ENCODE assay signal across 20 cellular contexts in the genomic region with DNA sequence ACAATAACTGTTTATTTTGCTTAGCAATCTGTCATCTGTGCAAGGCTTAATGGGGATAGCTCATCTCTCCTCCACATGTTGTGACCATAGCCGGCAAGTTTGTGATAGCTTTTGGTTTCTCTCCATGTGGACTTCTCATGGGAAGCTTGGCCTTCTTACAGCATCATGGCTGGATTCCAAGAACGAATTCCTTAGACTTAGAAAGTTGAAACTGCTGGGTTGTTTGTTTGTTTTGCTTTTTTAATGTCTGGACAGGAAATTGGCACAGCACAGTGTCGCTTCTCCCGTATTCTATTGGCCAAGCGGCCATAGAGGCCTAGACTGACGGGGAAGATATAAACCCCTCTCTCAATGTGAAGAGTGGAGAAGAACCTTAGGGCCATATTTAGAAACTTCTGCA.
DNase-seq lines count a peak whose midpoint lies in the region; ATAC-seq, FAIRE-seq and TF ChIP-seq lines count a peak whose summit lies in the region.
"Had no signal": no experiment of that assay in that cellular context is flagged by ENCODE, and none has a peak within 500 bp of the region (broad histone marks: within the 10 kb centered on the region; RNA-seq: fewer than 3 reads in every experiment).

No MANE protein-coding gene starts in this region.

- intact Hi-C loops in left cardiac atrium (cut with DNase I) = loop anchor here in 1 of 2 donors (10.0 kb wide), 1 partner anchor 82 kb away; no protein-coding TSS in a partner anchor

- DNase-seq in MG63 (peak; percentile 30), bronchial epithelial cell (ENCODE audit: low read depth) (peak; percentile 62), left cardiac atrium (no peak), retinal pigment epithelial cell (ENCODE audit: low read depth) (peak; percentile 69), GF-D8 (lab: John Stamatoyannopoulos, UW) (no peak)
- DNase-seq: BE2C, midbrain, NCI-H1930, NCI-H510A, sigmoid colon had no signal

- H3K4me1 Mint-ChIP-seq in stimulated activated memory B cell treated with anti-CD40 and anti-IgM and Interleukin-4, amounts not matched to agents 10 μg/mL and 1 μg/mL and 100 μg/mL, for 72 hours = no peaks in the 10 kb centered on the region
- H3K4me1 Mint-ChIP-seq: activated T-helper 17 cell treated with anti-CD3 and anti-CD28 coated beads, Interleukin-2, amount 50 U/mL, for 72 hours had no signal

- H3K9me3 Mint-ChIP-seq in stimulated activated memory B cell treated with anti-CD40 and anti-IgM and Interleukin-4, amounts not matched to agents 10 μg/mL and 1 μg/mL and 100 μg/mL, for 72 hours = no peaks in the 10 kb centered on the region

- FAIRE-seq in bronchial epithelial cell (lab: Jason Lieb, UNC) = peak; percentile 13
- FAIRE-seq: G401.6, GM12892, islet of Langerhans had no signal

- H3K9me3 ChIP-seq in MG63 = no peaks in the 10 kb centered on the region
- H3K9me3 ChIP-seq: adrenal gland, BE2C, heart left ventricle, sigmoid colon, SJCRH30 had no signal

- no peaks in the 10 kb centered on the region for H3K36me3 ChIP-seq in MG63
- no peaks in the 10 kb centered on the region for H3K36me3 ChIP-seq in bronchial epithelial cell (ENCODE audit: control insufficient read depth, insufficient read depth, low read length)
- H3K36me3 ChIP-seq: adrenal gland, BE2C, heart left ventricle, sigmoid colon, SJCRH30 had no signal

- ATAC-seq in left cardiac atrium = peak; percentile 67 to 72
- no peak for ATAC-seq in stimulated activated memory B cell treated with anti-CD40 and anti-IgM and Interleukin-4, amounts not matched to agents 10 μg/mL and 1 μg/mL and 100 μg/mL, for 72 hours
- ATAC-seq in HG03571 (IDR thresholded peaks at IDR 0.05; ENCODE audit: unreplicated experiment) = no peak
- ATAC-seq: activated T-helper 17 cell treated with anti-CD3 and anti-CD28 coated beads, Interleukin-2, amount 50 U/mL, for 72 hours had no signal

- H3K4me3 ChIP-seq in MG63 (no peak overlapping the region), bronchial epithelial cell (ENCODE audit: low read depth, low read length) (no peak overlapping the region), retinal pigment epithelial cell (ENCODE audit: low read length) (no peak overlapping the region)
- H3K4me3 ChIP-seq: adrenal gland, heart left ventricle, sigmoid colon, SJCRH30 had no signal

- H3K27me3 ChIP-seq in MG63 (no peaks in the 10 kb centered on the region), bronchial epithelial cell (ENCODE audit: control insufficient read depth, insufficient read depth, low read length) (no peaks in the 10 kb centered on the region)
- H3K27me3 ChIP-seq: adrenal gland, BE2C, heart left ventricle, sigmoid colon, SJCRH30 had no signal

- no peak overlapping the region for H3K27ac Mint-ChIP-seq in stimulated activated memory B cell treated with anti-CD40 and anti-IgM and Interleukin-4, amounts not matched to agents 10 μg/mL and 1 μg/mL and 100 μg/mL, for 72 hours
- H3K27ac Mint-ChIP-seq: activated T-helper 17 cell treated with anti-CD3 and anti-CD28 coated beads, Interleukin-2, amount 50 U/mL, for 72 hours; T-helper 2 cell treated with Interferon-gamma antibody and Interleukin-4, amounts not matched to agents 5 μg/mL and 100 μg/mL, for 36 hours had no signal

- TF ChIP-seq CTCF in bronchial epithelial cell (IDR thresholded peaks at IDR 0.05; ENCODE audit: insufficient read depth, low read length, severe bottlenecking) (no peak), retinal pigment epithelial cell (conservative IDR thresholded peaks at IDR 0.05; ENCODE audit: low read depth, low read length) (no peak)

- H3K36me3 Mint-ChIP-seq in stimulated activated memory B cell treated with anti-CD40 and anti-IgM and Interleukin-4, amounts not matched to agents 10 μg/mL and 1 μg/mL and 100 μg/mL, for 72 hours = no peaks in the 10 kb centered on the region

- H3K27me3 Mint-ChIP-seq in stimulated activated memory B cell treated with anti-CD40 and anti-IgM and Interleukin-4, amounts not matched to agents 10 μg/mL and 1 μg/mL and 100 μg/mL, for 72 hours = no peaks in the 10 kb centered on the region
- H3K27me3 Mint-ChIP-seq: activated T-helper 17 cell treated with anti-CD3 and anti-CD28 coated beads, Interleukin-2, amount 50 U/mL, for 72 hours had no signal

- H3K4me3 Mint-ChIP-seq in stimulated activated memory B cell treated with anti-CD40 and anti-IgM and Interleukin-4, amounts not matched to agents 10 μg/mL and 1 μg/mL and 100 μg/mL, for 72 hours = no peak overlapping the region
- H3K4me3 Mint-ChIP-seq: activated T-helper 17 cell treated with anti-CD3 and anti-CD28 coated beads, Interleukin-2, amount 50 U/mL, for 72 hours; T-helper 2 cell treated with Interferon-gamma antibody and Interleukin-4, amounts not matched to agents 5 μg/mL and 100 μg/mL, for 36 hours had no signal

Comparison
In these comparisons a context has a peak if more than half of its experiments do, and no peak if none do; other contexts are left out.
1. DNase-seq: peak in MG63 (single experiment), bronchial epithelial cell (single experiment) and retinal pigment epithelial cell (single experiment); none in left cardiac atrium (single experiment) and GF-D8 (single experiment).
2. ATAC-seq: peak in left cardiac atrium (2 of 2); none in stimulated activated memory B cell treated with anti-CD40 and anti-IgM and Interleukin-4, amounts not matched to agents 10 μg/mL and 1 μg/mL and 100 μg/mL, for 72 hours (single experiment) and HG03571 (single experiment).